8 cellular contexts compared by ENCODE assay signal in genomic region chr12:111407371-111408115, GRCh38. TPM values are rescaled to one million over a fixed set of nuclear protein-coding genes. Genes with fewer than 3 reads are reported as not detected.
DNase-seq lines count a peak whose midpoint lies in the region; ATAC-seq and TF ChIP-seq lines count a peak whose summit lies in the region.

No MANE protein-coding gene starts in this region.

- H3K4me1 Mint-ChIP-seq in GM23338: peaks cover 61% of the 10 kb centered on the region
- H3K4me1 Mint-ChIP-seq in activated CD8-positive, alpha-beta T cell treated with anti-CD3 and anti-CD28 coated beads for 36 hours (ENCODE audit: low read depth): peaks cover 68% of the 10 kb centered on the region

- peak overlapping the region; percentile 97 for H3K4me2 ChIP-seq in GM23338

- H3K27me3 Mint-ChIP-seq in GM23338 (ENCODE audit: insufficient read depth, low read depth, poor library complexity): peaks cover 29% of the 10 kb centered on the region
- H3K27me3 Mint-ChIP-seq in activated CD8-positive, alpha-beta T cell treated with anti-CD3 and anti-CD28 coated beads for 36 hours: no peaks in the 10 kb centered on the region

- POLR2A ChIA-PET in activated CD8-positive, alpha-beta T cell treated with anti-CD3 and anti-CD28 coated beads for 36 hours (lab: Charles Lee): interaction anchor here (1.8 to 13.4 kb wide), 5 partner anchors 18 to 44 kb away, joined by 6 to 225 read pairs (median 30); no protein-coding TSS in a partner anchor

- no peak overlapping the region for H2AFZ ChIP-seq in GM23338

- H3K27ac Mint-ChIP-seq in GM23338: no peak overlapping the region
- peak overlapping the region; percentile 95 for H3K27ac Mint-ChIP-seq in activated CD8-positive, alpha-beta T cell treated with anti-CD3 and anti-CD28 coated beads for 36 hours

- peaks cover 67% of the 10 kb centered on the region for H3K79me2 ChIP-seq in GM23338 (replicated peaks; ENCODE audit: insufficient read depth)

- H3K27me3 ChIP-seq in GM23338 (ENCODE audit: insufficient read depth) (no peaks in the 10 kb centered on the region), right atrium auricular region (no peaks in the 10 kb centered on the region)

- no peaks in the 10 kb centered on the region for H3K36me3 ChIP-seq in GM23338 (ENCODE audit: insufficient read depth)
- H3K36me3 ChIP-seq in right atrium auricular region: no peaks in the 10 kb centered on the region

- H3K36me3 Mint-ChIP-seq in GM23338 (ENCODE audit: low read depth): no peaks in the 10 kb centered on the region; the same call in 2 of the 3 replicates
- H3K36me3 Mint-ChIP-seq in activated CD8-positive, alpha-beta T cell treated with anti-CD3 and anti-CD28 coated beads for 36 hours (ENCODE audit: low read depth): peaks cover 31% of the 10 kb centered on the region

- H3K27ac ChIP-seq in GM23338 (ENCODE audit: low read depth): no peak overlapping the region
- H3K27ac ChIP-seq in right atrium auricular region: peak overlapping the region; percentile 93 to 96
- H3K27ac ChIP-seq in skin epidermis: peak overlapping the region in 20 of 21 experiments; percentile 26 to 96 (median 91)

- H3K4me1 ChIP-seq in GM23338 (ENCODE audit: insufficient read depth) (peaks cover 69% of the 10 kb centered on the region), right atrium auricular region (peaks cover 0 to 91% of the 10 kb centered on the region in 2 donors)

- no peaks in the 10 kb centered on the region for H3K9me3 Mint-ChIP-seq in GM23338
- no peaks in the 10 kb centered on the region for H3K9me3 Mint-ChIP-seq in activated CD8-positive, alpha-beta T cell treated with anti-CD3 and anti-CD28 coated beads for 36 hours

- ATAC-seq in GM23338: no peak
- no peak for ATAC-seq in activated CD8-positive, alpha-beta T cell treated with anti-CD3 and anti-CD28 coated beads for 36 hours

- DNase-seq in GM23338 (ENCODE audit: low spot score): no peak
- DNase-seq in activated CD8-positive, alpha-beta T cell treated with anti-CD3 and anti-CD28 coated beads for 36 hours: no peak
- DNase-seq in right atrium auricular region (ENCODE audit: low spot score): no peak
- DNase-seq in AG20443 (ENCODE audit: low spot score): no peak
- no peak for DNase-seq in A172 (ENCODE audit: low spot score)
- DNase-seq in stimulated activated CD4-positive, alpha-beta T cell treated with anti-CD3 and anti-CD28 coated beads, Interleukin-2, amount 100 ng/mL, for 48 hours: no peak
- no peak for DNase-seq in activated CD8-positive, alpha-beta memory T cell treated with anti-CD3 and anti-CD28 coated beads for 24 hours

- H3F3A ChIP-seq in GM23338 (replicated peaks; ENCODE audit: low read depth): peaks cover 12% of the 10 kb centered on the region

- TF ChIP-seq CTCF in GM23338 (conservative IDR thresholded peaks at IDR 0.05; ENCODE audit: low read depth in 2 of 2): no peak
- no peak for TF ChIP-seq CTCF in activated CD8-positive, alpha-beta T cell treated with anti-CD3 and anti-CD28 coated beads for 36 hours (IDR thresholded peaks at IDR 0.05)
- TF ChIP-seq CTCF in right atrium auricular region (IDR thresholded peaks at IDR 0.05): no peak

- H4K20me1 ChIP-seq in GM23338 (replicated peaks; ENCODE audit: insufficient read depth): peaks cover 19% of the 10 kb centered on the region

- H3K4me3 ChIP-seq in GM23338 (peak overlapping the region; percentile 88), right atrium auricular region (peak overlapping the region; percentile 85 to 92), skin epidermis (peak overlapping the region; percentile 64 to 92 (median 76))

- H3K4me3 Mint-ChIP-seq in GM23338: peak overlapping the region; percentile 88
- H3K4me3 Mint-ChIP-seq in activated CD8-positive, alpha-beta T cell treated with anti-CD3 and anti-CD28 coated beads for 36 hours: peak overlapping the region; percentile 97

- H3K9me3 ChIP-seq in right atrium auricular region: no peaks in the 10 kb centered on the region

- CTCF ChIA-PET in activated CD8-positive, alpha-beta T cell treated with anti-CD3 and anti-CD28 coated beads for 36 hours (lab: Charles Lee): interaction anchor here (10.5 to 25.6 kb wide), 2 partner anchors 11 to 30 kb away, joined by 91 to 1222 read pairs; no protein-coding TSS in a partner anchor

- intact Hi-C loops in activated CD8-positive, alpha-beta T cell treated with anti-CD3 and anti-CD28 coated beads for 36 hours (cut with micrococcal nuclease): no loop called here

- no peaks in the 10 kb centered on the region for H3K9me2 ChIP-seq in GM23338 (ENCODE audit: insufficient read depth)

TF ChIP-seq in GM23338, 12 proteins besides CTCF, POLR2A, EP300 and RAD21 (continues in another document):
- TF ChIP-seq NANOG (IDR thresholded peaks at IDR 0.05; ENCODE audit: borderline replicate concordance) (no peak), JUNB (IDR thresholded peaks at IDR 0.05; ENCODE audit: unreplicated experiment) (no peak), EZH2phosphoT487 (IDR thresholded peaks at IDR 0.05; ENCODE audit: unreplicated experiment) (no peak), CREB1 (CRISPR knock-in tag; IDR thresholded peaks at IDR 0.05; ENCODE audit: low read depth) (no peak), ZNF462 (CRISPR knock-in tag; IDR thresholded peaks at IDR 0.05) (no peak)

RNA-seq across cellular contexts. Expression of gene SH2B3, which starts 1.8 kb away (rescaled TPM):
- total RNA-seq in GM23338 (2014; rRNA removed; shearing (Covaris generic)): 59.0 and 59.3 TPM in 2 replicates
- 7.6 and 8.1 TPM in 2 replicates for polyA plus RNA-seq in GM23338 (2016; fragmentation: Nextera tagmentation; extraction: Ambion mirVana)
- 10 to 100 TPM; 48.7 to 52.7 TPM for total RNA-seq in activated CD8-positive, alpha-beta T cell treated with anti-CD3 and anti-CD28 coated beads for 36 hours
- total RNA-seq in right atrium auricular region: 10 to 100 TPM; 42.6 to 47.4 TPM
- total RNA-seq in A172 (2014; rRNA removed; shearing (Covaris generic)): 30.5 and 32.3 TPM in 2 replicates

RNA-seq across cellular contexts. Expression of gene PHETA1, which starts 38.6 kb away (rescaled TPM):
- 12.9 and 15.4 TPM in 2 replicates for total RNA-seq in GM23338 (2014; rRNA removed; shearing (Covaris generic))
- 4.8 and 5.3 TPM in 2 replicates for polyA plus RNA-seq in GM23338 (2016; fragmentation: Nextera tagmentation; extraction: Ambion mirVana)
- 1 to 10 TPM; 1.2 to 1.7 TPM for total RNA-seq in activated CD8-positive, alpha-beta T cell treated with anti-CD3 and anti-CD28 coated beads for 36 hours
- 10 to 100 TPM; 11.5 to 13.4 TPM for total RNA-seq in right atrium auricular region
- 9.4 and 16.6 TPM in 2 replicates for total RNA-seq in A172 (2014; rRNA removed; shearing (Covaris generic))
